1 cellular context compared by ENCODE assay signal in the genomic region with DNA sequence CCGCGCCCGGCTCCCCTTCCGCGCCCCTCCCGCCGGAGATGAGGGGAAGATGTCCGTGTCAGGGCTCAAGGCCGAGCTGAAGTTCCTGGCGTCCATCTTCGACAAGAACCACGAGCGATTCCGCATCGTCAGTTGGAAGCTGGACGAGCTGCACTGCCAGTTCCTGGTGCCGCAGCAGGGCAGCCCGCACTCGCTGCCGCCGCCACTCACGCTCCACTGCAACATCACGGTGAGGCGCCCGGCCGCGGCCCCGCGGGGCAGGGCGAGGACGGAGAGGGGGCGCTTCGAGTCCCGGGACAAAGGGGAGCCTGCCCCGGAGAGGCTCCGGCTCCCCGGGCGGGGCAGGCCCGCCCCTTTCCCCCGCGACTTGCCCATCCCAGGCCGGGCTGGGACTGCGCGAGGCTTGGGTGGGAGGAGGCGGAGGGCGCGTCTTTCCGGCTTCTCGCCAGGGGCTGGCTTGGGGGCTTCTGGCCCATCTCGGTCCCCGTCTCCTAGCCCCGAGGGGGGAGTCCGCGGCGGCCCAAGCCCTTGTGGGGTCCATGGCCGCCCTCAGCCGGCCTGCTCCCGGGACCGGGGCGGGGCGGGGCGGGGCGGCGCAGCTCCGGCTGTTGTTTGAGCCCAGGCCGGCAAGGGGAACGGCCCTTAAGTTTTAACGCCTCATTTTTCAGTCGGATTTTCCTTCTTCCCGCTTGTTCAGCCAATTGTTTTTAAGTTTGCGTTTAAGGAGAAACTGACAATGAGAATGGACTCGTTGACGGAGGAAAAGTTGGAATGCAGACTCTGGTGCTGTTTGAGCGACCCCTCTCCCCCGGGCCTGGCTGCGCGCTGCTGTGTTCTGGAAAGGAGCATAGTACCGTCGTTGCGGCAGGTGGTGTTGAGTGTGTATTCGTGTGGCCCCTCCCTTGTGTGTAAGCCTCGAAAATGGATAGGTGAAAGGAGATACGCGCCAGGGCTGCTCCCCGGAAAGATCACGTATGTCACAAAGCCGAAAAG.
TF ChIP-seq lines count a peak whose summit lies in the region.

No MANE protein-coding gene starts in this region.

TF ChIP-seq in HepG2, 621 proteins besides CTCF, POLR2A, EP300 and RAD21 (continued from another document and continues in another):
- TF ChIP-seq ZNF766 (CRISPR knock-in tag; IDR thresholded peaks at IDR 0.05; ENCODE audit: borderline replicate concordance) (no peak), ZNF143 (CRISPR knock-in tag; IDR thresholded peaks at IDR 0.05) (no peak), TP53 (CRISPR knock-in tag; conservative IDR thresholded peaks at IDR 0.05) (no peak), ZNF34 (CRISPR knock-in tag; IDR thresholded peaks at IDR 0.05; ENCODE audit: borderline replicate concordance) (0 out of 2 replicates have a peak, but pooled peaks have one; percentile 61), EHMT2 (IDR thresholded peaks at IDR 0.05; ENCODE audit: borderline replicate concordance, low read depth, low read length) (no peak), FOXJ3 (CRISPR knock-in tag; IDR thresholded peaks at IDR 0.05; ENCODE audit: borderline replicate concordance) (no peak), SNAPC2 (CRISPR knock-in tag; IDR thresholded peaks at IDR 0.05) (peak; percentile 46; the same call in 1 of the 2 replicates), MXI1 (IDR thresholded peaks at IDR 0.05; ENCODE audit: borderline replicate concordance, low read depth, low read length) (0 out of 3 replicates have a peak, but pooled peaks have one; percentile 8), TMF1 (CRISPR knock-in tag; IDR thresholded peaks at IDR 0.05; ENCODE audit: low read depth) (no peak), ZNF12 (CRISPR knock-in tag; IDR thresholded peaks at IDR 0.05) (0 out of 2 replicates have a peak, but pooled peaks have one; percentile 15), RBFOX2 (IDR thresholded peaks at IDR 0.05; ENCODE audit: low read depth, low read length) (peak; percentile 81), KDM5A (IDR thresholded peaks at IDR 0.05; ENCODE audit: borderline replicate concordance, low read length) (no peak), ZNF614 (CRISPR knock-in tag; IDR thresholded peaks at IDR 0.05; ENCODE audit: borderline replicate concordance) (no peak), RORA (CRISPR knock-in tag; IDR thresholded peaks at IDR 0.05) (no peak), ZNF30 (CRISPR knock-in tag; IDR thresholded peaks at IDR 0.05) (0 out of 2 replicates have a peak, but pooled peaks have one; percentile 50), ZNF570 (CRISPR knock-in tag; IDR thresholded peaks at IDR 0.05; ENCODE audit: borderline replicate concordance) (no peak), CREB1 (IDR thresholded peaks at IDR 0.05) (no peak), CREB1 (CRISPR knock-in tag; IDR thresholded peaks at IDR 0.05) (no peak), SMAD3 (CRISPR knock-in tag; IDR thresholded peaks at IDR 0.05) (no peak), ZNF547 (CRISPR knock-in tag; IDR thresholded peaks at IDR 0.05) (no peak), ZNF367 (CRISPR knock-in tag; IDR thresholded peaks at IDR 0.05; ENCODE audit: borderline replicate concordance) (no peak), RFX1 (IDR thresholded peaks at IDR 0.05) (no peak), RNF2 (conservative IDR thresholded peaks at IDR 0.05; ENCODE audit: low read depth) (peak; percentile 50; the same call in 1 of the 2 replicates), ZNF503 (CRISPR knock-in tag; IDR thresholded peaks at IDR 0.05) (no peak; the same call in 1 of the 2 replicates), ZFX (CRISPR knock-in tag; IDR thresholded peaks at IDR 0.05; ENCODE audit: low read depth) (peak; percentile 65), ZMYM4 (CRISPR knock-in tag; IDR thresholded peaks at IDR 0.05) (peak; percentile 35; the same call in 1 of the 2 replicates), ZXDC (CRISPR knock-in tag; IDR thresholded peaks at IDR 0.05) (no peak), YY1 (IDR thresholded peaks at IDR 0.05; ENCODE audit: insufficient read depth, insufficient replicate concordance, low read depth, low read length) (no peak), HMG20B (CRISPR knock-in tag; conservative IDR thresholded peaks at IDR 0.05) (no peak), MEIS1 (CRISPR knock-in tag; IDR thresholded peaks at IDR 0.05; ENCODE audit: borderline replicate concordance) (peak; percentile 67; the same call in 1 of the 2 replicates), HNRNPL (IDR thresholded peaks at IDR 0.05; ENCODE audit: low read depth, low read length) (no peak), MEF2D (CRISPR knock-in tag; IDR thresholded peaks at IDR 0.05) (no peak), KAT2B (IDR thresholded peaks at IDR 0.05; ENCODE audit: borderline replicate concordance, low read depth, low read length) (no peak), PTBP1 (IDR thresholded peaks at IDR 0.05; ENCODE audit: low read depth, low read length, poor library complexity, severe bottlenecking) (no peak), ZNF780A (CRISPR knock-in tag; IDR thresholded peaks at IDR 0.05) (no peak), CHCHD3 (CRISPR knock-in tag; IDR thresholded peaks at IDR 0.05) (peak; percentile 61; the same call in 1 of the 2 replicates), JUND (CRISPR knock-in tag; IDR thresholded peaks at IDR 0.05) (no peak), RBM39 (IDR thresholded peaks at IDR 0.05; ENCODE audit: low read depth, low read length, poor library complexity, severe bottlenecking) (peak; percentile 90), SAFB2 (CRISPR knock-in tag; IDR thresholded peaks at IDR 0.05; ENCODE audit: borderline replicate concordance, low read depth) (no peak), HIVEP1 (CRISPR knock-in tag; IDR thresholded peaks at IDR 0.05) (no peak), ATM (IDR thresholded peaks at IDR 0.05; ENCODE audit: borderline replicate concordance) (no peak), MED1 (CRISPR knock-in tag; IDR thresholded peaks at IDR 0.05) (peak; percentile 8; the same call in 1 of the 2 replicates), SMARCC2 (IDR thresholded peaks at IDR 0.05) (no peak), ZNF263 (CRISPR knock-in tag; IDR thresholded peaks at IDR 0.05) (no peak), ZNF235 (CRISPR knock-in tag; IDR thresholded peaks at IDR 0.05; ENCODE audit: borderline replicate concordance) (0 out of 2 replicates have a peak, but pooled peaks have one; percentile 7), PHF21A (CRISPR knock-in tag; IDR thresholded peaks at IDR 0.05) (no peak), ZNF556 (CRISPR knock-in tag; IDR thresholded peaks at IDR 0.05; ENCODE audit: borderline replicate concordance) (0 out of 2 replicates have a peak, but pooled peaks have one; percentile 69), POLR2AphosphoS5 (IDR thresholded peaks at IDR 0.05; ENCODE audit: low read depth, low read length) (no peak), LCORL (IDR thresholded peaks at IDR 0.05) (no peak), LCORL (CRISPR knock-in tag; IDR thresholded peaks at IDR 0.05) (peak; percentile 69), TAF1 (CRISPR knock-in tag; IDR thresholded peaks at IDR 0.05) (peak; percentile 19; the same call in 1 of the 2 replicates), ZFP1 (CRISPR knock-in tag; IDR thresholded peaks at IDR 0.05) (no peak), SMYD3 (CRISPR knock-in tag; IDR thresholded peaks at IDR 0.05) (no peak)
- TF ChIP-seq, protein P1, sequence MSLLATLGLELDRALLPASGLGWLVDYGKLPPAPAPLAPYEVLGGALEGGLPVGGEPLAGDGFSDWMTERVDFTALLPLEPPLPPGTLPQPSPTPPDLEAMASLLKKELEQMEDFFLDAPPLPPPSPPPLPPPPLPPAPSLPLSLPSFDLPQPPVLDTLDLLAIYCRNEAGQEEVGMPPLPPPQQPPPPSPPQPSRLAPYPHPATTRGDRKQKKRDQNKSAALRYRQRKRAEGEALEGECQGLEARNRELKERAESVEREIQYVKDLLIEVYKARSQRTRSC (CRISPR knock-in tag; IDR thresholded peaks at IDR 0.05; ENCODE audit: low read depth) = no peak
- TF ChIP-seq, protein P2, sequence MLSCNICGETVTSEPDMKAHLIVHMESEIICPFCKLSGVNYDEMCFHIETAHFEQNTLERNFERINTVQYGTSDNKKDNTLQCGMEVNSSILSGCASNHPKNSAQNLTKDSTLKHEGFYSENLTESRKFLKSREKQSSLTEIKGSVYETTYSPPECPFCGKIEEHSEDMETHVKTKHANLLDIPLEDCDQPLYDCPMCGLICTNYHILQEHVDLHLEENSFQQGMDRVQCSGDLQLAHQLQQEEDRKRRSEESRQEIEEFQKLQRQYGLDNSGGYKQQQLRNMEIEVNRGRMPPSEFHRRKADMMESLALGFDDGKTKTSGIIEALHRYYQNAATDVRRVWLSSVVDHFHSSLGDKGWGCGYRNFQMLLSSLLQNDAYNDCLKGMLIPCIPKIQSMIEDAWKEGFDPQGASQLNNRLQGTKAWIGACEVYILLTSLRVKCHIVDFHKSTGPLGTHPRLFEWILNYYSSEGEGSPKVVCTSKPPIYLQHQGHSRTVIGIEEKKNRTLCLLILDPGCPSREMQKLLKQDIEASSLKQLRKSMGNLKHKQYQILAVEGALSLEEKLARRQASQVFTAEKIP (CRISPR knock-in tag; IDR thresholded peaks at IDR 0.05; ENCODE audit: borderline replicate concordance) = no peak
- TF ChIP-seq, protein P3, sequence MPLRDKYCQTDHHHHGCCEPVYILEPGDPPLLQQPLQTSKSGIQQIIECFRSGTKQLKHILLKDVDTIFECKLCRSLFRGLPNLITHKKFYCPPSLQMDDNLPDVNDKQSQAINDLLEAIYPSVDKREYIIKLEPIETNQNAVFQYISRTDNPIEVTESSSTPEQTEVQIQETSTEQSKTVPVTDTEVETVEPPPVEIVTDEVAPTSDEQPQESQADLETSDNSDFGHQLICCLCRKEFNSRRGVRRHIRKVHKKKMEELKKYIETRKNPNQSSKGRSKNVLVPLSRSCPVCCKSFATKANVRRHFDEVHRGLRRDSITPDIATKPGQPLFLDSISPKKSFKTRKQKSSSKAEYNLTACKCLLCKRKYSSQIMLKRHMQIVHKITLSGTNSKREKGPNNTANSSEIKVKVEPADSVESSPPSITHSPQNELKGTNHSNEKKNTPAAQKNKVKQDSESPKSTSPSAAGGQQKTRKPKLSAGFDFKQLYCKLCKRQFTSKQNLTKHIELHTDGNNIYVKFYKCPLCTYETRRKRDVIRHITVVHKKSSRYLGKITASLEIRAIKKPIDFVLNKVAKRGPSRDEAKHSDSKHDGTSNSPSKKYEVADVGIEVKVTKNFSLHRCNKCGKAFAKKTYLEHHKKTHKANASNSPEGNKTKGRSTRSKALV (CRISPR knock-in tag; IDR thresholded peaks at IDR 0.05) = peak; percentile 12; the same call in 1 of the 2 replicates
- TF ChIP-seq, protein P4, sequence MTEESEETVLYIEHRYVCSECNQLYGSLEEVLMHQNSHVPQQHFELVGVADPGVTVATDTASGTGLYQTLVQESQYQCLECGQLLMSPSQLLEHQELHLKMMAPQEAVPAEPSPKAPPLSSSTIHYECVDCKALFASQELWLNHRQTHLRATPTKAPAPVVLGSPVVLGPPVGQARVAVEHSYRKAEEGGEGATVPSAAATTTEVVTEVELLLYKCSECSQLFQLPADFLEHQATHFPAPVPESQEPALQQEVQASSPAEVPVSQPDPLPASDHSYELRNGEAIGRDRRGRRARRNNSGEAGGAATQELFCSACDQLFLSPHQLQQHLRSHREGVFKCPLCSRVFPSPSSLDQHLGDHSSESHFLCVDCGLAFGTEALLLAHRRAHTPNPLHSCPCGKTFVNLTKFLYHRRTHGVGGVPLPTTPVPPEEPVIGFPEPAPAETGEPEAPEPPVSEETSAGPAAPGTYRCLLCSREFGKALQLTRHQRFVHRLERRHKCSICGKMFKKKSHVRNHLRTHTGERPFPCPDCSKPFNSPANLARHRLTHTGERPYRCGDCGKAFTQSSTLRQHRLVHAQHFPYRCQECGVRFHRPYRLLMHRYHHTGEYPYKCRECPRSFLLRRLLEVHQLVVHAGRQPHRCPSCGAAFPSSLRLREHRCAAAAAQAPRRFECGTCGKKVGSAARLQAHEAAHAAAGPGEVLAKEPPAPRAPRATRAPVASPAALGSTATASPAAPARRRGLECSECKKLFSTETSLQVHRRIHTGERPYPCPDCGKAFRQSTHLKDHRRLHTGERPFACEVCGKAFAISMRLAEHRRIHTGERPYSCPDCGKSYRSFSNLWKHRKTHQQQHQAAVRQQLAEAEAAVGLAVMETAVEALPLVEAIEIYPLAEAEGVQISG (CRISPR knock-in tag; IDR thresholded peaks at IDR 0.05) = no peak; the same call in 1 of the 2 replicates
- TF ChIP-seq, protein P5, sequence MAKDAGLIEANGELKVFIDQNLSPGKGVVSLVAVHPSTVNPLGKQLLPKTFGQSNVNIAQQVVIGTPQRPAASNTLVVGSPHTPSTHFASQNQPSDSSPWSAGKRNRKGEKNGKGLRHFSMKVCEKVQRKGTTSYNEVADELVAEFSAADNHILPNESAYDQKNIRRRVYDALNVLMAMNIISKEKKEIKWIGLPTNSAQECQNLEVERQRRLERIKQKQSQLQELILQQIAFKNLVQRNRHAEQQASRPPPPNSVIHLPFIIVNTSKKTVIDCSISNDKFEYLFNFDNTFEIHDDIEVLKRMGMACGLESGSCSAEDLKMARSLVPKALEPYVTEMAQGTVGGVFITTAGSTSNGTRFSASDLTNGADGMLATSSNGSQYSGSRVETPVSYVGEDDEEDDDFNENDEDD (CRISPR knock-in tag; IDR thresholded peaks at IDR 0.05; ENCODE audit: borderline replicate concordance) = peak; percentile 43; the same call in 1 of the 2 replicates
